Comparison of ENCODE assay signal across 1 cellular context in genomic region chr5:132455614-132456115, GRCh38.
TF ChIP-seq lines count a peak whose summit lies in the region.

No MANE protein-coding gene starts in this region.

TF ChIP-seq in GM12878, 131 proteins besides CTCF, POLR2A, EP300 and RAD21 (continued from another document and continues in another):
- TF ChIP-seq ZNF217 (IDR thresholded peaks at IDR 0.05) (no peak), SMC3 (IDR thresholded peaks at IDR 0.05; ENCODE audit: borderline replicate concordance, low read length) (0 out of 2 replicates have a peak, but pooled peaks have one; percentile 5), ZNF24 (IDR thresholded peaks at IDR 0.05) (no peak), STAT3 (IDR thresholded peaks at IDR 0.05; ENCODE audit: low read depth, low read length) (no peak), RELA (IDR thresholded peaks at IDR 0.05; ENCODE audit: borderline replicate concordance, partially characterized antibody) (no peak), HSF1 (IDR thresholded peaks at IDR 0.05; ENCODE audit: low read depth, low read length) (no peak), JUND (IDR thresholded peaks at IDR 0.05; ENCODE audit: low read depth, low read length) (no peak), SREBF2 (IDR thresholded peaks at IDR 0.05; ENCODE audit: low read length) (no peak), SMAD1 (IDR thresholded peaks at IDR 0.05; ENCODE audit: low read depth, partially characterized antibody) (no peak), EED (IDR thresholded peaks at IDR 0.05; ENCODE audit: low read depth) (peak; percentile 44; the same call in 1 of the 2 replicates), CREM (IDR thresholded peaks at IDR 0.05; ENCODE audit: low read depth) (no peak), SRF (IDR thresholded peaks at IDR 0.05; ENCODE audit: low read depth in 2 of 2, low read length in 2 of 2) (no peak), MTA3 (IDR thresholded peaks at IDR 0.05; ENCODE audit: borderline replicate concordance, low read length) (no peak), NFIC (IDR thresholded peaks at IDR 0.05; ENCODE audit: low read depth, low read length) (no peak), NFYA (IDR thresholded peaks at IDR 0.05; ENCODE audit: borderline replicate concordance, low read depth, low read length) (no peak), ZNF687 (IDR thresholded peaks at IDR 0.05) (no peak), DPF2 (IDR thresholded peaks at IDR 0.05) (peak; percentile 16; the same call in 1 of the 2 replicates), IRF5 (IDR thresholded peaks at IDR 0.05; ENCODE audit: borderline replicate concordance) (no peak), ZZZ3 (IDR thresholded peaks at IDR 0.05; ENCODE audit: control insufficient read depth, insufficient read length, low read depth) (no peak), STAT1 (conservative IDR thresholded peaks at IDR 0.05) (no peak), IKZF2 (IDR thresholded peaks at IDR 0.05) (peak; percentile 43 to 54; a peak in 3 of 4 replicates), NRF1 (conservative IDR thresholded peaks at IDR 0.05; ENCODE audit: low read depth, low read length) (no peak), YBX1 (IDR thresholded peaks at IDR 0.05) (no peak), TCF7 (IDR thresholded peaks at IDR 0.05; ENCODE audit: borderline replicate concordance) (no peak), POU2F2 (IDR thresholded peaks at IDR 0.05; ENCODE audit: borderline replicate concordance, low read depth, low read length) (no peak), IKZF1 (conservative IDR thresholded peaks at IDR 0.05) (peak; percentile 69), ATF2 (IDR thresholded peaks at IDR 0.05; ENCODE audit: low read length) (no peak), HCFC1 (IDR thresholded peaks at IDR 0.05; ENCODE audit: low read length) (no peak), MEF2B (IDR thresholded peaks at IDR 0.05; ENCODE audit: partially characterized antibody, poor library complexity, severe bottlenecking) (peak; percentile 61), NR2F1 (conservative IDR thresholded peaks at IDR 0.05) (peak; percentile 44; the same call in 1 of the 2 replicates), TCF12 (IDR thresholded peaks at IDR 0.05; ENCODE audit: low read depth, low read length) (0 out of 2 replicates have a peak, but pooled peaks have one; percentile 9), WRNIP1 (IDR thresholded peaks at IDR 0.05; ENCODE audit: borderline replicate concordance, low read depth, low read length) (no peak), TBL1XR1 (IDR thresholded peaks at IDR 0.05; ENCODE audit: low read depth, low read length) (0 out of 2 replicates have a peak, but pooled peaks have one; percentile 39), IRF4 (IDR thresholded peaks at IDR 0.05; ENCODE audit: low read depth, low read length) (no peak), GABPA (IDR thresholded peaks at IDR 0.05; ENCODE audit: low read depth) (no peak), HDAC6 (IDR thresholded peaks at IDR 0.05; ENCODE audit: unreplicated experiment) (no peak)
- TF ChIP-seq, protein P1, sequence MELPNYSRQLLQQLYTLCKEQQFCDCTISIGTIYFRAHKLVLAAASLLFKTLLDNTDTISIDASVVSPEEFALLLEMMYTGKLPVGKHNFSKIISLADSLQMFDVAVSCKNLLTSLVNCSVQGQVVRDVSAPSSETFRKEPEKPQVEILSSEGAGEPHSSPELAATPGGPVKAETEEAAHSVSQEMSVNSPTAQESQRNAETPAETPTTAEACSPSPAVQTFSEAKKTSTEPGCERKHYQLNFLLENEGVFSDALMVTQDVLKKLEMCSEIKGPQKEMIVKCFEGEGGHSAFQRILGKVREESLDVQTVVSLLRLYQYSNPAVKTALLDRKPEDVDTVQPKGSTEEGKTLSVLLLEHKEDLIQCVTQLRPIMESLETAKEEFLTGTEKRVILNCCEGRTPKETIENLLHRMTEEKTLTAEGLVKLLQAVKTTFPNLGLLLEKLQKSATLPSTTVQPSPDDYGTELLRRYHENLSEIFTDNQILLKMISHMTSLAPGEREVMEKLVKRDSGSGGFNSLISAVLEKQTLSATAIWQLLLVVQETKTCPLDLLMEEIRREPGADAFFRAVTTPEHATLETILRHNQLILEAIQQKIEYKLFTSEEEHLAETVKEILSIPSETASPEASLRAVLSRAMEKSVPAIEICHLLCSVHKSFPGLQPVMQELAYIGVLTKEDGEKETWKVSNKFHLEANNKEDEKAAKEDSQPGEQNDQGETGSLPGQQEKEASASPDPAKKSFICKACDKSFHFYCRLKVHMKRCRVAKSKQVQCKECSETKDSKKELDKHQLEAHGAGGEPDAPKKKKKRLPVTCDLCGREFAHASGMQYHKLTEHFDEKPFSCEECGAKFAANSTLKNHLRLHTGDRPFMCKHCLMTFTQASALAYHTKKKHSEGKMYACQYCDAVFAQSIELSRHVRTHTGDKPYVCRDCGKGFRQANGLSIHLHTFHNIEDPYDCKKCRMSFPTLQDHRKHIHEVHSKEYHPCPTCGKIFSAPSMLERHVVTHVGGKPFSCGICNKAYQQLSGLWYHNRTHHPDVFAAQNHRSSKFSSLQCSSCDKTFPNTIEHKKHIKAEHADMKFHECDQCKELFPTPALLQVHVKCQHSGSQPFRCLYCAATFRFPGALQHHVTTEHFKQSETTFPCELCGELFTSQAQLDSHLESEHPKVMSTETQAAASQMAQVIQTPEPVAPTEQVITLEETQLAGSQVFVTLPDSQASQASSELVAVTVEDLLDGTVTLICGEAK (IDR thresholded peaks at IDR 0.05; ENCODE audit: borderline replicate concordance): no peak
- TF ChIP-seq, protein P2, sequence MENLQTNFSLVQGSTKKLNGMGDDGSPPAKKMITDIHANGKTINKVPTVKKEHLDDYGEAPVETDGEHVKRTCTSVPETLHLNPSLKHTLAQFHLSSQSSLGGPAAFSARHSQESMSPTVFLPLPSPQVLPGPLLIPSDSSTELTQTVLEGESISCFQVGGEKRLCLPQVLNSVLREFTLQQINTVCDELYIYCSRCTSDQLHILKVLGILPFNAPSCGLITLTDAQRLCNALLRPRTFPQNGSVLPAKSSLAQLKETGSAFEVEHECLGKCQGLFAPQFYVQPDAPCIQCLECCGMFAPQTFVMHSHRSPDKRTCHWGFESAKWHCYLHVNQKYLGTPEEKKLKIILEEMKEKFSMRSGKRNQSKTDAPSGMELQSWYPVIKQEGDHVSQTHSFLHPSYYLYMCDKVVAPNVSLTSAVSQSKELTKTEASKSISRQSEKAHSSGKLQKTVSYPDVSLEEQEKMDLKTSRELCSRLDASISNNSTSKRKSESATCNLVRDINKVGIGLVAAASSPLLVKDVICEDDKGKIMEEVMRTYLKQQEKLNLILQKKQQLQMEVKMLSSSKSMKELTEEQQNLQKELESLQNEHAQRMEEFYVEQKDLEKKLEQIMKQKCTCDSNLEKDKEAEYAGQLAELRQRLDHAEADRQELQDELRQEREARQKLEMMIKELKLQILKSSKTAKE (IDR thresholded peaks at IDR 0.05; ENCODE audit: low read depth, poor library complexity, severe bottlenecking): no peak
- TF ChIP-seq, protein P3, sequence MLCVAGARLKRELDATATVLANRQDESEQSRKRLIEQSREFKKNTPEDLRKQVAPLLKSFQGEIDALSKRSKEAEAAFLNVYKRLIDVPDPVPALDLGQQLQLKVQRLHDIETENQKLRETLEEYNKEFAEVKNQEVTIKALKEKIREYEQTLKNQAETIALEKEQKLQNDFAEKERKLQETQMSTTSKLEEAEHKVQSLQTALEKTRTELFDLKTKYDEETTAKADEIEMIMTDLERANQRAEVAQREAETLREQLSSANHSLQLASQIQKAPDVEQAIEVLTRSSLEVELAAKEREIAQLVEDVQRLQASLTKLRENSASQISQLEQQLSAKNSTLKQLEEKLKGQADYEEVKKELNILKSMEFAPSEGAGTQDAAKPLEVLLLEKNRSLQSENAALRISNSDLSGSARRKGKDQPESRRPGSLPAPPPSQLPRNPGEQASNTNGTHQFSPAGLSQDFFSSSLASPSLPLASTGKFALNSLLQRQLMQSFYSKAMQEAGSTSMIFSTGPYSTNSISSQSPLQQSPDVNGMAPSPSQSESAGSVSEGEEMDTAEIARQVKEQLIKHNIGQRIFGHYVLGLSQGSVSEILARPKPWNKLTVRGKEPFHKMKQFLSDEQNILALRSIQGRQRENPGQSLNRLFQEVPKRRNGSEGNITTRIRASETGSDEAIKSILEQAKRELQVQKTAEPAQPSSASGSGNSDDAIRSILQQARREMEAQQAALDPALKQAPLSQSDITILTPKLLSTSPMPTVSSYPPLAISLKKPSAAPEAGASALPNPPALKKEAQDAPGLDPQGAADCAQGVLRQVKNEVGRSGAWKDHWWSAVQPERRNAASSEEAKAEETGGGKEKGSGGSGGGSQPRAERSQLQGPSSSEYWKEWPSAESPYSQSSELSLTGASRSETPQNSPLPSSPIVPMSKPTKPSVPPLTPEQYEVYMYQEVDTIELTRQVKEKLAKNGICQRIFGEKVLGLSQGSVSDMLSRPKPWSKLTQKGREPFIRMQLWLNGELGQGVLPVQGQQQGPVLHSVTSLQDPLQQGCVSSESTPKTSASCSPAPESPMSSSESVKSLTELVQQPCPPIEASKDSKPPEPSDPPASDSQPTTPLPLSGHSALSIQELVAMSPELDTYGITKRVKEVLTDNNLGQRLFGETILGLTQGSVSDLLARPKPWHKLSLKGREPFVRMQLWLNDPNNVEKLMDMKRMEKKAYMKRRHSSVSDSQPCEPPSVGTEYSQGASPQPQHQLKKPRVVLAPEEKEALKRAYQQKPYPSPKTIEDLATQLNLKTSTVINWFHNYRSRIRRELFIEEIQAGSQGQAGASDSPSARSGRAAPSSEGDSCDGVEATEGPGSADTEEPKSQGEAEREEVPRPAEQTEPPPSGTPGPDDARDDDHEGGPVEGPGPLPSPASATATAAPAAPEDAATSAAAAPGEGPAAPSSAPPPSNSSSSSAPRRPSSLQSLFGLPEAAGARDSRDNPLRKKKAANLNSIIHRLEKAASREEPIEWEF (IDR thresholded peaks at IDR 0.05; ENCODE audit: insufficient replicate concordance, low read depth, low read length): no peak
- TF ChIP-seq, protein P4, sequence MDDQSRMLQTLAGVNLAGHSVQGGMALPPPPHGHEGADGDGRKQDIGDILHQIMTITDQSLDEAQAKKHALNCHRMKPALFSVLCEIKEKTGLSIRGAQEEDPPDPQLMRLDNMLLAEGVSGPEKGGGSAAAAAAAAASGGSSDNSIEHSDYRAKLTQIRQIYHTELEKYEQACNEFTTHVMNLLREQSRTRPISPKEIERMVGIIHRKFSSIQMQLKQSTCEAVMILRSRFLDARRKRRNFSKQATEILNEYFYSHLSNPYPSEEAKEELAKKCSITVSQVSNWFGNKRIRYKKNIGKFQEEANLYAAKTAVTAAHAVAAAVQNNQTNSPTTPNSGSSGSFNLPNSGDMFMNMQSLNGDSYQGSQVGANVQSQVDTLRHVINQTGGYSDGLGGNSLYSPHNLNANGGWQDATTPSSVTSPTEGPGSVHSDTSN (IDR thresholded peaks at IDR 0.05; ENCODE audit: insufficient replicate concordance, low read depth, low read length): no peak
- TF ChIP-seq, protein P5, sequence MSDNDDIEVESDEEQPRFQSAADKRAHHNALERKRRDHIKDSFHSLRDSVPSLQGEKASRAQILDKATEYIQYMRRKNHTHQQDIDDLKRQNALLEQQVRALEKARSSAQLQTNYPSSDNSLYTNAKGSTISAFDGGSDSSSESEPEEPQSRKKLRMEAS (IDR thresholded peaks at IDR 0.05; ENCODE audit: low read depth, low read length): no peak
